9 cellular contexts compared by ENCODE assay signal in genomic region chr17:68346448-68346847, GRCh38. TPM values are rescaled to one million over a fixed set of nuclear protein-coding genes. Genes with fewer than 3 reads are reported as not detected.
DNase-seq lines count a peak whose midpoint lies in the region; ATAC-seq and FAIRE-seq lines count a peak whose summit lies in the region.
"Had no signal": no experiment of that assay in that cellular context is flagged by ENCODE, and none has a peak within 500 bp of the region (broad histone marks: within the 10 kb centered on the region; RNA-seq: fewer than 3 reads in every experiment).

No MANE protein-coding gene starts in this region.

- peak overlapping the region; percentile 39 for H3K27ac ChIP-seq in ectodermal cell (ENCODE audit: insufficient read depth, low read depth, low read length, poor library complexity, severe bottlenecking)
- H3K27ac ChIP-seq: thoracic aorta had no signal

- ATAC-seq in HG03095 (IDR thresholded peaks at IDR 0.05; ENCODE audit: unreplicated experiment) = peak; percentile 48

- FAIRE-seq in GM18507 (lab: Jason Lieb, UNC) = peak; percentile 71

- H3K9me3 ChIP-seq in ectodermal cell (ENCODE audit: control insufficient read depth, low read length) = no peaks in the 10 kb centered on the region
- H3K9me3 ChIP-seq: thoracic aorta had no signal

- peak; percentile 26 for DNase-seq in GM18507 (ENCODE audit: extremely low spot score, insufficient read length, low read depth)
- peak in 3 of 4 experiments; percentile 43 to 46 (median 44) for DNase-seq in activated CD4-positive, CD25-positive, alpha-beta regulatory T cell (lab: John Stamatoyannopoulos, UW)
- peak; percentile 67 for DNase-seq in stimulated activated CD4-positive, alpha-beta T cell treated with anti-CD3 and anti-CD28 coated beads, Interleukin-4, amount 100 ng/mL, for 1 hour
- no peak for DNase-seq in NCI-H1436 treated with DMSO at 0.1 percent for 48 hours (lab: John Stamatoyannopoulos, UW)
- DNase-seq in NCI-H2171 treated with DMSO at 0.1 percent for 48 hours (lab: John Stamatoyannopoulos, UW) = no peak
- DNase-seq in ACHN = no peak

- H3K4me3 ChIP-seq in ectodermal cell (ENCODE audit: insufficient read depth, low read depth, low read length) = no peak overlapping the region
- H3K4me3 ChIP-seq: thoracic aorta had no signal

- no peaks in the 10 kb centered on the region for H3K36me3 ChIP-seq in ectodermal cell (ENCODE audit: control insufficient read depth, insufficient read depth, low read length)
- H3K36me3 ChIP-seq: thoracic aorta had no signal

- H3K4me1 ChIP-seq in ectodermal cell (ENCODE audit: control insufficient read depth, insufficient read depth, low read length) = peaks cover 11% of the 10 kb centered on the region

- no peaks in the 10 kb centered on the region for H3K27me3 ChIP-seq in ectodermal cell (ENCODE audit: control insufficient read depth, insufficient read depth, low read length, poor library complexity, severe bottlenecking)

- WGBS in ectodermal cell, 2 experiments = 69 to 72% methylated on average over 13 of the region's 13 CpGs

- in situ Hi-C loops in ACHN (cut with HindIII; ENCODE audit: low pct_ligation_motif_present, low pct_unique_long_range_greater_than_20kb, low sequenced_read_pairs) = no loop called here

RNA-seq across cellular contexts. Expression of gene ARSG, which starts 55.2 kb away (rescaled TPM):
- 11.0 TPM for polyA plus RNA-seq in ectodermal cell (2013, experiment 1 of 4)
- 12.4 TPM for polyA plus RNA-seq in ectodermal cell (2013, experiment 2 of 4)
- 7.8 TPM for polyA plus RNA-seq in ectodermal cell (2013, experiment 3 of 4)
- 12.0 TPM for polyA plus RNA-seq in ectodermal cell (2013, experiment 4 of 4)

RNA-seq across cellular contexts. Expression of gene SLC16A6, which starts 55.5 kb away (rescaled TPM):
- 0.17 TPM for polyA plus RNA-seq in ectodermal cell (2013, experiment 1 of 4)
- 0.30 TPM for polyA plus RNA-seq in ectodermal cell (2013, experiment 2 of 4)
- 0.16 TPM for polyA plus RNA-seq in ectodermal cell (2013, experiment 3 of 4)
- polyA plus RNA-seq in ectodermal cell (2013, experiment 4 of 4) = 0.24 TPM

Comparison
In these comparisons a context has a peak if more than half of its experiments do, and no peak if none do; other contexts are left out.
1. DNase-seq: peak in GM18507 (single experiment), activated CD4-positive, CD25-positive, alpha-beta regulatory T cell (3 of 4) and stimulated activated CD4-positive, alpha-beta T cell treated with anti-CD3 and anti-CD28 coated beads, Interleukin-4, amount 100 ng/mL, for 1 hour (single experiment); none in NCI-H1436 treated with DMSO at 0.1 percent for 48 hours (single experiment), NCI-H2171 treated with DMSO at 0.1 percent for 48 hours (single experiment) and ACHN (single experiment).